1 cellular context compared by ENCODE assay signal in the genomic region with DNA sequence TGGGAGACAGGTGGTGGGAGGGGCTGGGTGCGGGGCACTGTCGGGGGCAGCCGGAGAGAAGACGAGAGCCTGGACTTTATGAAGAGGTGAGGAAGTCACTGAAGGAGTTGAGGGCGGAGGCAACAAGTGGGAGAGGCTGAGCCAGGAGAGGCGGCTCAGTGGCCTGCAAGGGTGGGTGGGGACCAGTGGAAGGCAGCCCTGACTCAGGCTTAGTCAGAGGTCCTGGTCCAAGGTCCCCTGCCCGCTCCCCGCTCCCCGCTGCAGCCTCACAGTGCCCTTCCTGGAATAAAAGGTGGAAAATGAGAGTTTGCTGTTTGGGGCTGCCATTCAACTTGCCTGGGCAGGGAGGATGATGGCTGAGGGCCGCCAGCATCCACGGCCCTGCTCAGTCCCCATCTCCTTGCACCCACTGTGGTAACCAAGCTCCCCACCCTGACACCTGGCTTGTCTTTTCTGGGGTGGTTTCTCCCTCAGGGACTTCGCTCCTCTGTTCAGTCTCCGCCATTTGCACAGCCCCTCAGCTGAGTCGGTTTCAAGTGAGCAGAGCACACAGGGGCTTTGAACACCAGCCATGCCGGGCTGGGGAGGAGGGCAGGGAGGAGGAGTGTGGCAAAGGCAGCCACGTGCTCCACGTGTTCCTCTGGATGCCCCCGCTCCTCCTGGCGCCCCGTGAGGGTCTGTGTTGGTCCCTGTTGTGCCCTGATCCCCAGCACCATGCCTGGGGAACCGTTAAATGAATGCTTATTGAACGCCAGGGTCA.
TF ChIP-seq lines count a peak whose summit lies in the region.

No MANE protein-coding gene starts in this region.

TF ChIP-seq in H1, 55 proteins besides CTCF, POLR2A, EP300 and RAD21:
- TF ChIP-seq, protein P1, sequence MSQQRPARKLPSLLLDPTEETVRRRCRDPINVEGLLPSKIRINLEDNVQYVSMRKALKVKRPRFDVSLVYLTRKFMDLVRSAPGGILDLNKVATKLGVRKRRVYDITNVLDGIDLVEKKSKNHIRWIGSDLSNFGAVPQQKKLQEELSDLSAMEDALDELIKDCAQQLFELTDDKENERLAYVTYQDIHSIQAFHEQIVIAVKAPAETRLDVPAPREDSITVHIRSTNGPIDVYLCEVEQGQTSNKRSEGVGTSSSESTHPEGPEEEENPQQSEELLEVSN (IDR thresholded peaks at IDR 0.05): peak; percentile 25; the same call in 1 of the 2 replicates
- TF ChIP-seq TAF1 (IDR thresholded peaks at IDR 0.05; ENCODE audit: low read depth, low read length): no peak
- TF ChIP-seq, protein P2, sequence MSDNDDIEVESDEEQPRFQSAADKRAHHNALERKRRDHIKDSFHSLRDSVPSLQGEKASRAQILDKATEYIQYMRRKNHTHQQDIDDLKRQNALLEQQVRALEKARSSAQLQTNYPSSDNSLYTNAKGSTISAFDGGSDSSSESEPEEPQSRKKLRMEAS (IDR thresholded peaks at IDR 0.05): 0 out of 2 replicates have a peak, but pooled peaks have one; percentile 4
